Comparison of ENCODE assay signal across 7 cellular contexts in the genomic region with DNA sequence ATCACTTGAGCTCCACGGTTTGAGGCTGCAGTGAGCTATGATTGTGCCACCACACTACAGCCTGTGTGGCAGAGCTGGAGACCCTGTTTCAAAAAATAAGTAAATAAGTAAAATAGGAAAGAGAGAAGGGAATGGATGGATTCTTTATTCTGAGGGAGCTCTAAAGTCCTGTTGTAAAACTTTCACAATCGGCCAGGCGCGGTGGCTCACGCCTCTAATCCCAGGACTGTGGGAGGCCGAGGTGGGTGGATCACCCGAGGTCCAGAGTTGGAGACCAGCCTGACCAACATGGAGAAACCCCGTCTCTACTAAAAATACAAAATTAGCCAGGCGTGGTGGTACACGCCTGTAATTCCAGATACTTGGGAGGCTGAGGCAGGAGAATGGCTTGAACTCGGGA. TPM values are rescaled to one million over a fixed set of nuclear protein-coding genes. Genes with fewer than 3 reads are reported as not detected.
DNase-seq lines count a peak whose midpoint lies in the region; ATAC-seq, FAIRE-seq and TF ChIP-seq lines count a peak whose summit lies in the region.
"Not testable (repeated sequence)": the region's sequence is repeated elsewhere in the genome, so short reads cannot be mapped to it uniquely, and the experiment has no call there.

No MANE protein-coding gene starts in this region.

- not testable (repeated sequence) for H3K27me3 Mint-ChIP-seq in CD4-positive, CD25-positive, alpha-beta regulatory T cell; T-helper 17 cell; endodermal cell (ENCODE audit: insufficient read depth); mesothelial cell of epicardium (ENCODE audit: low read depth); osteocyte (ENCODE audit: unreplicated experiment)

- not testable (repeated sequence) for H3K27ac ChIP-seq in CD4-positive, CD25-positive, alpha-beta regulatory T cell (ENCODE audit: insufficient read depth, low read length, poor library complexity, severe bottlenecking); endodermal cell (ENCODE audit: low read depth, low read length)
- H3K27ac ChIP-seq in K562 (ENCODE audit: extremely low read depth, low read depth, low read length): peak overlapping the region; percentile 2; the same call in 1 of the 3 replicates

- not testable (repeated sequence) for H3K27me3 ChIP-seq in CD4-positive, CD25-positive, alpha-beta regulatory T cell (ENCODE audit: control insufficient read depth, insufficient read depth, low read length); K562 (ENCODE audit: control insufficient read depth in 2 of 2, insufficient read depth in 2 of 2, low read length in 2 of 2); endodermal cell (ENCODE audit: control insufficient read depth, insufficient read depth, low read length, poor library complexity, severe bottlenecking)

- not testable (repeated sequence) for H3K36me3 ChIP-seq in CD4-positive, CD25-positive, alpha-beta regulatory T cell (ENCODE audit: control insufficient read depth, insufficient read depth, low read length)
- peaks cover 12% of the 10 kb centered on the region; the same call in 1 of the 3 replicates for H3K36me3 ChIP-seq in K562 (ENCODE audit: control insufficient read depth, insufficient read depth, low read length)
- peaks cover 21% of the 10 kb centered on the region for H3K36me3 ChIP-seq in endodermal cell (ENCODE audit: control insufficient read depth, insufficient read depth, low read length)

- H3K4me1 ChIP-seq in CD4-positive, CD25-positive, alpha-beta regulatory T cell (ENCODE audit: control insufficient read depth, insufficient read depth, low read length, poor library complexity, severe bottlenecking): peaks cover 10% of the 10 kb centered on the region
- peaks cover 27 to 32% of the 10 kb centered on the region in 2 experiments for H3K4me1 ChIP-seq in K562 (replicated peaks in 1 of 2; ENCODE audit: control insufficient read depth in 2 of 2, insufficient read depth in 2 of 2, low read length in 2 of 2)
- H3K4me1 ChIP-seq in endodermal cell (ENCODE audit: control insufficient read depth, insufficient read depth, low read length): not testable (repeated sequence)

- not testable (repeated sequence) for H3K9me3 ChIP-seq in CD4-positive, CD25-positive, alpha-beta regulatory T cell (ENCODE audit: control insufficient read depth in 2 of 2, low read length in 2 of 2); T-helper 17 cell (ENCODE audit: control insufficient read depth, low read length, poor library complexity, severe bottlenecking); K562 (replicated peaks; ENCODE audit: control insufficient read depth, insufficient read depth, low read depth, low read length); endodermal cell (ENCODE audit: control insufficient read depth, low read length)

- peak overlapping the region in 2 of 3 donors; percentile 28 to 67 for H3K27ac Mint-ChIP-seq in CD4-positive, CD25-positive, alpha-beta regulatory T cell
- H3K27ac Mint-ChIP-seq in T-helper 17 cell (peak overlapping the region; percentile 75), endodermal cell (peak overlapping the region; percentile 74), mesothelial cell of epicardium (peak overlapping the region; percentile 97), osteocyte (ENCODE audit: unreplicated experiment) (peak overlapping the region; percentile 74)
- H3K27ac Mint-ChIP-seq in stimulated activated effector memory CD8-positive, alpha-beta T cell treated with anti-CD3 and anti-CD28 coated beads, Interleukin-12 subunit alpha, Interleukin-12 subunit beta, amount 100 ng/mL, for 72 hours: peak overlapping the region; percentile 29

- not testable (repeated sequence) for TF ChIP-seq CTCF in K562 (IDR thresholded peaks at IDR 0.05 in 2 of 3, conservative IDR thresholded peaks at IDR 0.05 in 1 of 3; ENCODE audit: insufficient read depth in 2 of 3, low read depth in 1 of 3, low read length in 3 of 3); endodermal cell (conservative IDR thresholded peaks at IDR 0.05); mesothelial cell of epicardium (IDR thresholded peaks at IDR 0.05; ENCODE audit: unreplicated experiment); osteocyte (IDR thresholded peaks at IDR 0.05)

- not testable (repeated sequence) for DNase-seq in CD4-positive, CD25-positive, alpha-beta regulatory T cell; T-helper 17 cell; K562 (ENCODE audit: extremely low read depth in 1 of 4, low spot score in 3 of 4); endodermal cell; mesothelial cell of epicardium (ENCODE audit: low spot score in 2 of 2, unreplicated experiment in 2 of 2); osteocyte (ENCODE audit: extremely low spot score, unreplicated experiment); stimulated activated effector memory CD8-positive, alpha-beta T cell treated with anti-CD3 and anti-CD28 coated beads, Interleukin-12 subunit alpha, Interleukin-12 subunit beta, amount 100 ng/mL, for 72 hours (ENCODE audit: low spot score in 2 of 2)

- H3K4me1 Mint-ChIP-seq in CD4-positive, CD25-positive, alpha-beta regulatory T cell: peaks cover 20 to 47% (median 26%) of the 10 kb centered on the region in 4 donors
- H3K4me1 Mint-ChIP-seq in T-helper 17 cell: peaks cover 13% of the 10 kb centered on the region
- H3K4me1 Mint-ChIP-seq in endodermal cell: peaks cover 13% of the 10 kb centered on the region
- H3K4me1 Mint-ChIP-seq in mesothelial cell of epicardium: peaks cover 29% of the 10 kb centered on the region
- peaks cover 42% of the 10 kb centered on the region for H3K4me1 Mint-ChIP-seq in osteocyte (ENCODE audit: unreplicated experiment)
- H3K4me1 Mint-ChIP-seq in stimulated activated effector memory CD8-positive, alpha-beta T cell treated with anti-CD3 and anti-CD28 coated beads, Interleukin-12 subunit alpha, Interleukin-12 subunit beta, amount 100 ng/mL, for 72 hours: not testable (repeated sequence)

- peaks cover 80% of the 10 kb centered on the region for H3K79me2 ChIP-seq in K562 (ENCODE audit: control insufficient read depth, insufficient read depth, low read length)

- H3K36me3 Mint-ChIP-seq in CD4-positive, CD25-positive, alpha-beta regulatory T cell: peaks cover 11% of the 10 kb centered on the region
- H3K36me3 Mint-ChIP-seq in T-helper 17 cell (ENCODE audit: low read depth); mesothelial cell of epicardium; osteocyte (ENCODE audit: unreplicated experiment): not testable (repeated sequence)
- peaks cover 41% of the 10 kb centered on the region for H3K36me3 Mint-ChIP-seq in endodermal cell (ENCODE audit: low read depth)
- peaks cover 11% of the 10 kb centered on the region for H3K36me3 Mint-ChIP-seq in stimulated activated effector memory CD8-positive, alpha-beta T cell treated with anti-CD3 and anti-CD28 coated beads, Interleukin-12 subunit alpha, Interleukin-12 subunit beta, amount 100 ng/mL, for 72 hours

- H4K20me1 ChIP-seq in K562 (replicated peaks; ENCODE audit: control insufficient read depth, insufficient read depth, low read length): not testable (repeated sequence)

- POLR2A ChIA-PET in K562 (lab: Yijun Ruan, JAX): interaction anchor here (0.6 to 2.4 kb wide), 6 partner anchors 9 to 206 kb away, joined by 3 to 8 read pairs (median 5); no protein-coding TSS in a partner anchor

- H3K9me3 Mint-ChIP-seq in CD4-positive, CD25-positive, alpha-beta regulatory T cell; endodermal cell; mesothelial cell of epicardium; osteocyte (ENCODE audit: unreplicated experiment); stimulated activated effector memory CD8-positive, alpha-beta T cell treated with anti-CD3 and anti-CD28 coated beads, Interleukin-12 subunit alpha, Interleukin-12 subunit beta, amount 100 ng/mL, for 72 hours: not testable (repeated sequence)

- peak overlapping the region in 1 of 2 experiments; percentile 38; a peak in 1 of 4 replicates for H3K9ac ChIP-seq in K562 (ENCODE audit: insufficient read depth in 1 of 2, low read depth in 2 of 2, low read length in 2 of 2)
- not testable (repeated sequence) for H3K9ac ChIP-seq in endodermal cell (ENCODE audit: extremely low read depth, low read length, poor library complexity, severe bottlenecking)

- not testable (repeated sequence) for TF ChIP-seq EP300 in K562 (IDR thresholded peaks at IDR 0.05; ENCODE audit: low read length)

- H3K4me2 ChIP-seq in K562 (ENCODE audit: insufficient read depth, low read length): not testable (repeated sequence)

- peak overlapping the region in 1 of 4 donors; percentile 52 for H3K4me3 Mint-ChIP-seq in CD4-positive, CD25-positive, alpha-beta regulatory T cell
- not testable (repeated sequence) for H3K4me3 Mint-ChIP-seq in T-helper 17 cell; endodermal cell; mesothelial cell of epicardium; osteocyte (ENCODE audit: unreplicated experiment); stimulated activated effector memory CD8-positive, alpha-beta T cell treated with anti-CD3 and anti-CD28 coated beads, Interleukin-12 subunit alpha, Interleukin-12 subunit beta, amount 100 ng/mL, for 72 hours

- H3K9me1 ChIP-seq in K562 (ENCODE audit: control insufficient read depth, insufficient read depth, low read length): not testable (repeated sequence)

- not testable (repeated sequence) for ATAC-seq in CD4-positive, CD25-positive, alpha-beta regulatory T cell (ENCODE audit: low read depth in 2 of 2); T-helper 17 cell; stimulated activated effector memory CD8-positive, alpha-beta T cell treated with anti-CD3 and anti-CD28 coated beads, Interleukin-12 subunit alpha, Interleukin-12 subunit beta, amount 100 ng/mL, for 72 hours
- ATAC-seq in K562: peak; percentile 7; the same call in 2 of the 3 replicates

- in situ Hi-C loops in K562 (cut with MboI): not testable (repeated sequence)

- TF ChIP-seq RAD21 in K562 (CRISPR knock-in tag; conservative IDR thresholded peaks at IDR 0.05 in 1 of 2, IDR thresholded peaks at IDR 0.05 in 1 of 2): not testable (repeated sequence)

- intact Hi-C loops in K562 (cut with micrococcal nuclease): not testable (repeated sequence)

- TF ChIP-seq POLR2A in K562 (conservative IDR thresholded peaks at IDR 0.05): not testable (repeated sequence)

- H3K4me3 ChIP-seq in CD4-positive, CD25-positive, alpha-beta regulatory T cell (ENCODE audit: low read depth, low read length); K562; endodermal cell (ENCODE audit: low read length): not testable (repeated sequence)

- not testable (repeated sequence) for H2AFZ ChIP-seq in K562 (ENCODE audit: low read depth, low read length)

- CTCF ChIA-PET in K562 (lab: Yijun Ruan, JAX; ENCODE audit: low intra/inter-chr PET ratio): not testable (repeated sequence)

- not testable (repeated sequence) for BruUV-seq in K562 (replicated peaks; lab: Mats Ljungman, UMichigan)

- FAIRE-seq in K562 (lab: Jason Lieb, UNC): not testable (repeated sequence)

- 65% methylated on average over 11 of the region's 11 CpGs for WGBS in K562 (ENCODE audit: insufficient coverage, low coverage, missing lambda C conversion rate)
- 94% methylated on average over 11 of the region's 11 CpGs for WGBS in endodermal cell (ENCODE audit: insufficient coverage in 1 of 2, insufficient read length in 1 of 2), 2 experiments

RNA-seq across cellular contexts. Expression of gene PHACTR4, which starts 6.1 kb away (rescaled TPM):
- 29.4 TPM for total RNA-seq in CD4-positive, CD25-positive, alpha-beta regulatory T cell
- 1 to 10 TPM; 4.9 to 8.2 (median 5.0) TPM for polyA plus RNA-seq in CD4-positive, CD25-positive, alpha-beta regulatory T cell
- total RNA-seq in T-helper 17 cell (10 to 100 TPM; 20.9 to 23.9 TPM), K562 (2014; rRNA removed) (6.4 and 8.7 TPM in 2 replicates), K562 (2014; rRNA removed; fragmentation: Illumina TruSeq; extraction: Trizol) (13.9 and 18.2 TPM in 2 replicates), K562 (2015; rRNA removed; fragmentation: Illumina TruSeq; extraction: Trizol) (17.5 and 17.7 TPM in 2 replicates), K562 (2021) (28.6 and 34.6 TPM in 2 replicates), endodermal cell (10 to 100 TPM; 49.9 to 65.0 TPM), mesothelial cell of epicardium (67.4 to 69.8 TPM (median 67.5 TPM) in 3 replicates), osteocyte (55.6 and 56.0 TPM in 2 replicates)
- total RNA-seq in K562 (2011; cell fraction: chromatin; rRNA removed; ENCODE audit: low replicate concordance): 24.0 and 41.2 TPM in 2 replicates
- 12.5 and 16.1 TPM in 2 replicates for total RNA-seq in K562 (2011; cell fraction: nucleolus; rRNA removed)
- total RNA-seq in K562 (2011; cell fraction: nucleoplasm; rRNA removed): 26.8 and 45.1 TPM in 2 replicates
- polyA plus RNA-seq in K562 (2011; rRNA removed) (11.9 and 14.0 TPM in 2 replicates), K562 (2014; fragmentation: Illumina TruSeq; extraction: Trizol) (37.9 and 43.6 TPM in 2 replicates), K562 (2014; fragmentation: Nextera tagmentation; extraction: Ambion mirVana) (10 to 100 TPM; 12.8 to 14.2 TPM), K562 (2014; rRNA removed) (18.2 and 18.5 TPM in 2 replicates)
- 9.5 and 18.8 TPM in 2 replicates for polyA plus RNA-seq in K562 (2011; cell fraction: cytosol; rRNA removed)
- 10.0 and 10.8 TPM in 2 replicates for polyA plus RNA-seq in K562 (2011; cell fraction: nucleus; rRNA removed)
- 22.7 and 23.1 TPM in 2 replicates for polyA plus RNA-seq in K562 (2012)
- 16.3 and 18.6 TPM in 2 replicates for polyA minus RNA-seq in K562 (2011; rRNA and poly(A)+ RNA removed)
- polyA minus RNA-seq in K562 (2011; cell fraction: cytosol; rRNA and poly(A)+ RNA removed): 11.1 and 12.5 TPM in 2 replicates
- polyA minus RNA-seq in K562 (2011; cell fraction: nucleus; rRNA and poly(A)+ RNA removed): 4.4 and 7.9 TPM in 2 replicates
- polyA plus RNA-seq in endodermal cell (2013, experiment 1 of 2): 45.7 TPM
- polyA plus RNA-seq in endodermal cell (2013, experiment 2 of 2): 47.7 TPM

RNA-seq across cellular contexts. Expression of gene MED18, which starts 46.8 kb away (rescaled TPM):
- 5.2 TPM for total RNA-seq in CD4-positive, CD25-positive, alpha-beta regulatory T cell
- 10 to 100 TPM in 2 of 4 donors, 1 to 10 TPM in 2; 7.0 to 12.7 (median 9.2) TPM for polyA plus RNA-seq in CD4-positive, CD25-positive, alpha-beta regulatory T cell
- total RNA-seq in T-helper 17 cell (1 to 10 TPM; 4.6 to 4.7 TPM), K562 (2014; rRNA removed) (22.7 and 23.8 TPM in 2 replicates), K562 (2014; rRNA removed; fragmentation: Illumina TruSeq; extraction: Trizol) (21.1 and 22.0 TPM in 2 replicates), K562 (2015; rRNA removed; fragmentation: Illumina TruSeq; extraction: Trizol) (24.1 and 24.5 TPM in 2 replicates), K562 (2021) (19.1 and 21.0 TPM in 2 replicates), endodermal cell (10 to 100 TPM; 15.5 to 18.4 TPM), mesothelial cell of epicardium (9.2 to 11.7 TPM (median 9.9 TPM) in 3 replicates), osteocyte (13.8 and 16.5 TPM in 2 replicates)
- 16.8 and 18.9 TPM in 2 replicates for total RNA-seq in K562 (2011; cell fraction: chromatin; rRNA removed; ENCODE audit: low replicate concordance)
- 19.2 and 20.0 TPM in 2 replicates for total RNA-seq in K562 (2011; cell fraction: nucleolus; rRNA removed)
- 25.3 and 28.1 TPM in 2 replicates for total RNA-seq in K562 (2011; cell fraction: nucleoplasm; rRNA removed)
- polyA plus RNA-seq in K562 (2011; rRNA removed) (28.9 and 33.2 TPM in 2 replicates), K562 (2014; fragmentation: Illumina TruSeq; extraction: Trizol) (23.8 and 25.5 TPM in 2 replicates), K562 (2014; fragmentation: Nextera tagmentation; extraction: Ambion mirVana) (10 to 100 TPM; 38.6 to 50.6 TPM), K562 (2014; rRNA removed) (15.2 and 16.9 TPM in 2 replicates)
- 38.5 and 46.2 TPM in 2 replicates for polyA plus RNA-seq in K562 (2011; cell fraction: cytosol; rRNA removed)
- polyA plus RNA-seq in K562 (2011; cell fraction: nucleus; rRNA removed): 24.2 and 34.9 TPM in 2 replicates
- polyA plus RNA-seq in K562 (2012): 25.0 and 32.1 TPM in 2 replicates
- 88.8 and 95.6 TPM in 2 replicates for polyA minus RNA-seq in K562 (2011; rRNA and poly(A)+ RNA removed)
- polyA minus RNA-seq in K562 (2011; cell fraction: cytosol; rRNA and poly(A)+ RNA removed): 22.8 and 25.4 TPM in 2 replicates
- 7.9 and 17.3 TPM in 2 replicates for polyA minus RNA-seq in K562 (2011; cell fraction: nucleus; rRNA and poly(A)+ RNA removed)
- polyA plus RNA-seq in endodermal cell (2013, experiment 1 of 2): 15.8 TPM
- 14.4 TPM for polyA plus RNA-seq in endodermal cell (2013, experiment 2 of 2)

Comparison
In these comparisons a context has a peak if more than half of its experiments do, and no peak if none do; other contexts are left out.
1. H3K27ac Mint-ChIP-seq: peak in every context shown above with its lines; median percentile 97 in mesothelial cell of epicardium; 75 in T-helper 17 cell; 74 in endodermal cell; 74 in osteocyte; 48 in CD4-positive, CD25-positive, alpha-beta regulatory T cell; 29 in stimulated activated effector memory CD8-positive, alpha-beta T cell treated with anti-CD3 and anti-CD28 coated beads, Interleukin-12 subunit alpha, Interleukin-12 subunit beta, amount 100 ng/mL, for 72 hours.